1 cellular context compared by ENCODE assay signal in the genomic region with DNA sequence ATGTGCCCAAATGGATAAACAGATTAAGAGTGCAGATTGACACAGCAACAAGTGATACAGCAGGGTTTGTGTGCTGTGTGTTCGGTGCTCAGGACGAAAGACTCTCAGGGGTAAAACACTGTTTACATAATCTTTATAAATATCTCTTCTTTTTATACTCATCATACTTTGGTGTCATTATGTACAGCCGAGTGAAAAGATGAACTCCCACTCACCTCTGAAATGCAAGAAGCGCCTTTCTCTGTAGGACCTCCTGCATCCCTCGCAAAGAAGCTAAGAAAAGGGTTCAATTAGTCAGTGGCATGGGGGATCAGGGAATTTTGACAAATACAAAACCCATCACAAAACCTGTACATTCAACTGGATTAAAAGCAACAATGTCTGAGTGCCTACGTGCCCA.
TF ChIP-seq lines count a peak whose summit lies in the region.

No MANE protein-coding gene starts in this region.

TF ChIP-seq in H1, 55 proteins besides CTCF, POLR2A, EP300 and RAD21:
- no peak for TF ChIP-seq RNF2 (IDR thresholded peaks at IDR 0.05; ENCODE audit: borderline replicate concordance, low read depth, low read length, missing control alignments, poor library complexity, severe bottlenecking)
- no peak for TF ChIP-seq HDAC6 (IDR thresholded peaks at IDR 0.05; ENCODE audit: low read depth, low read length)
- no peak for TF ChIP-seq TAF7 (optimal IDR thresholded peaks at IDR 0.05; ENCODE audit: borderline replicate concordance, low read depth, low read length)
- no peak for TF ChIP-seq POU5F1 (IDR thresholded peaks at IDR 0.05; ENCODE audit: low read depth, low read length)
- TF ChIP-seq SUZ12 (IDR thresholded peaks at IDR 0.05; ENCODE audit: low read length), result no peak
- TF ChIP-seq, protein P1, sequence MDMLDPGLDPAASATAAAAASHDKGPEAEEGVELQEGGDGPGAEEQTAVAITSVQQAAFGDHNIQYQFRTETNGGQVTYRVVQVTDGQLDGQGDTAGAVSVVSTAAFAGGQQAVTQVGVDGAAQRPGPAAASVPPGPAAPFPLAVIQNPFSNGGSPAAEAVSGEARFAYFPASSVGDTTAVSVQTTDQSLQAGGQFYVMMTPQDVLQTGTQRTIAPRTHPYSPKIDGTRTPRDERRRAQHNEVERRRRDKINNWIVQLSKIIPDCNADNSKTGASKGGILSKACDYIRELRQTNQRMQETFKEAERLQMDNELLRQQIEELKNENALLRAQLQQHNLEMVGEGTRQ (IDR thresholded peaks at IDR 0.05; ENCODE audit: low read length), result no peak
- TF ChIP-seq POLR2AphosphoS5 (IDR thresholded peaks at IDR 0.05; ENCODE audit: low read depth, low read length), result no peak
- no peak for TF ChIP-seq SP2 (IDR thresholded peaks at IDR 0.05; ENCODE audit: low read length)
- TF ChIP-seq SIN3A (conservative IDR thresholded peaks at IDR 0.05 in 1 of 2, IDR thresholded peaks at IDR 0.05 in 1 of 2; ENCODE audit: low read depth in 1 of 2, low read length in 2 of 2), result no peak
TF ChIP-seq in H1: peak in this region for 0.
